ENCODE assay signal across 1 cellular context in genomic region chr12:110566993-110567392, GRCh38.
TF ChIP-seq lines count a peak whose summit lies in the region.

No MANE protein-coding gene starts in this region.

TF ChIP-seq in HepG2, 621 proteins besides CTCF, POLR2A, EP300 and RAD21:
- TF ChIP-seq ZNF512 (CRISPR knock-in tag; IDR thresholded peaks at IDR 0.05) (no peak), ZBTB38 (CRISPR knock-in tag; IDR thresholded peaks at IDR 0.05) (0 out of 2 replicates have a peak, but pooled peaks have one; percentile 30), ZNF317 (CRISPR knock-in tag; IDR thresholded peaks at IDR 0.05) (no peak)
